ENCODE assay signal across 9 cellular contexts in genomic region chr7:106657085-106657991, GRCh38. TPM values are rescaled to one million over a fixed set of nuclear protein-coding genes. Genes with fewer than 3 reads are reported as not detected.
DNase-seq lines count a peak whose midpoint lies in the region; ATAC-seq and TF ChIP-seq lines count a peak whose summit lies in the region.
"Had no signal": no experiment of that assay in that cellular context is flagged by ENCODE, and none has a peak within 500 bp of the region (broad histone marks: within the 10 kb centered on the region; RNA-seq: fewer than 3 reads in every experiment).

No MANE protein-coding gene starts in this region.

- H3K36me3 ChIP-seq in mammary epithelial cell (ENCODE audit: insufficient read depth, low read length), result no peaks in the 10 kb centered on the region
- no peaks in the 10 kb centered on the region for H3K36me3 ChIP-seq in tibial artery
- no peaks in the 10 kb centered on the region for H3K36me3 ChIP-seq in sigmoid colon
- H3K36me3 ChIP-seq: BLaER1 treated with 17β-estradiol and CSF1 and Interleukin-3, amounts not matched to agents 10 nM and 100 nM had no signal

- BruUV-seq in mammary epithelial cell (replicated peaks; lab: Mats Ljungman, UMichigan), result no TSS peak
- no TSS peak for BruUV-seq in MCF 10A (replicated peaks; lab: Mats Ljungman, UMichigan)

- H2AFZ ChIP-seq in mammary epithelial cell (ENCODE audit: low read depth, low read length), result no peak overlapping the region

- H3K27ac ChIP-seq in mammary epithelial cell (ENCODE audit: insufficient read depth, low read depth, low read length) (no peak overlapping the region), tibial artery (no peak overlapping the region), sigmoid colon (no peak overlapping the region)
- H3K27ac ChIP-seq: BLaER1 treated with 17β-estradiol and CSF1 and Interleukin-3, amounts not matched to agents 10 nM and 100 nM had no signal

- POLR2A ChIA-PET in MCF 10A (lab: Yijun Ruan, JAX), result interaction anchor here (0.6 to 2.3 kb wide), 2 partner anchors 232 to 441 kb away, joined by 3 to 5 read pairs; no protein-coding TSS in a partner anchor

- H3K4me1 Mint-ChIP-seq in MCF 10A (ENCODE audit: insufficient read depth, unreplicated experiment), result peaks cover 14% of the 10 kb centered on the region

- no peaks in the 10 kb centered on the region for H3K27me3 Mint-ChIP-seq in MCF 10A (ENCODE audit: insufficient read depth, unreplicated experiment)

- TF ChIP-seq EP300 in sigmoid colon (IDR thresholded peaks at IDR 0.05), result no peak

- no peak for TF ChIP-seq POLR2A in sigmoid colon (IDR thresholded peaks at IDR 0.05)

- ATAC-seq in HG03521 (IDR thresholded peaks at IDR 0.05; ENCODE audit: unreplicated experiment), result no peak

- CTCF ChIA-PET in mammary epithelial cell (lab: Charles Lee; ENCODE audit: low non-redundant PET) (interaction anchor here (0.6 kb wide), 1 partner anchor 79 kb away, joined by 3 read pairs; no protein-coding TSS in a partner anchor), MCF 10A (lab: Yijun Ruan, JAX) (interaction anchor here (0.6 to 9.4 kb wide), 7 partner anchors 15 to 480 kb away, joined by 3 to 133 read pairs (median 7); no protein-coding TSS in a partner anchor)

- H3K27me3 ChIP-seq in mammary epithelial cell (ENCODE audit: insufficient read depth, low read length) (no peaks in the 10 kb centered on the region), tibial artery (no peaks in the 10 kb centered on the region), sigmoid colon (no peaks in the 10 kb centered on the region)
- H3K27me3 ChIP-seq: BLaER1 treated with 17β-estradiol and CSF1 and Interleukin-3, amounts not matched to agents 10 nM and 100 nM had no signal

- in situ Hi-C loops in mammary epithelial cell (cut with MboI; ENCODE audit: low sequenced_read_pairs in 2 of 2), result loop anchor here in 1 of 2 donors (5.0 to 10.0 kb wide), 2 partner anchors 115 to 483 kb away; no protein-coding TSS in a partner anchor

- no peak overlapping the region for H3K27ac Mint-ChIP-seq in MCF 10A (ENCODE audit: low read depth, unreplicated experiment)

- H4K20me1 ChIP-seq in mammary epithelial cell (ENCODE audit: insufficient read depth, low read length), result no peaks in the 10 kb centered on the region
- H4K20me1 ChIP-seq: BLaER1 treated with 17β-estradiol and CSF1 and Interleukin-3, amounts not matched to agents 10 nM and 100 nM had no signal

- H3K4me1 ChIP-seq in mammary epithelial cell (ENCODE audit: insufficient read depth, low read length), result peaks cover 6% of the 10 kb centered on the region
- H3K4me1 ChIP-seq in tibial artery, result peaks cover 0 to 37% (median 13%) of the 10 kb centered on the region in 4 donors
- H3K4me1 ChIP-seq in sigmoid colon, result peaks cover 0 to 28% (median 20%) of the 10 kb centered on the region in 4 donors

- H3K79me2 ChIP-seq in mammary epithelial cell (ENCODE audit: insufficient read depth, low read length), result peaks cover 26% of the 10 kb centered on the region

- H3K36me3 Mint-ChIP-seq in MCF 10A (ENCODE audit: insufficient read depth, unreplicated experiment), result no peaks in the 10 kb centered on the region

- H3K9ac ChIP-seq in mammary epithelial cell (ENCODE audit: insufficient read depth, low read length), result no peak overlapping the region
- H3K9ac ChIP-seq: BLaER1 treated with 17β-estradiol and CSF1 and Interleukin-3, amounts not matched to agents 10 nM and 100 nM had no signal

- no peak overlapping the region for H3K4me3 Mint-ChIP-seq in MCF 10A (ENCODE audit: unreplicated experiment)

- peak overlapping the region; percentile 86 for H3K4me2 ChIP-seq in mammary epithelial cell (ENCODE audit: insufficient read depth, low read depth, low read length)

- no peaks in the 10 kb centered on the region for H3K9me3 Mint-ChIP-seq in MCF 10A (ENCODE audit: unreplicated experiment)

- intact Hi-C loops in mammary epithelial cell (cut with micrococcal nuclease), result no loop called here
- intact Hi-C loops in MCF 10A (cut with micrococcal nuclease), result no loop called here
- intact Hi-C loops in tibial artery (cut with DNase I; ENCODE audit: low total_unique reads), result no loop called here
- intact Hi-C loops in sigmoid colon (cut with DNase I), result no loop called here

- 80% methylated on average over 5 of the region's 5 CpGs for WGBS in mammary epithelial cell (ENCODE audit: low coverage, missing lambda C conversion rate)
- 62 to 67% methylated on average over 5 of the region's 5 CpGs for WGBS in sigmoid colon, 2 donors

- DNase-seq in mammary epithelial cell (no peak), MCF 10A (ENCODE audit: unreplicated experiment) (no peak), fibroblast of the aortic adventitia (ENCODE audit: low read depth) (peak; percentile 69), tibial artery (no peak), sigmoid colon (no peak), COLO829 (ENCODE audit: low spot score) (no peak)

- no peaks in the 10 kb centered on the region for H3K9me3 ChIP-seq in mammary epithelial cell (replicated peaks; ENCODE audit: insufficient read depth, low read length)
- no peaks in the 10 kb centered on the region for H3K9me3 ChIP-seq in tibial artery
- H3K9me3 ChIP-seq in sigmoid colon, result no peaks in the 10 kb centered on the region
- H3K9me3 ChIP-seq: BLaER1 treated with 17β-estradiol and CSF1 and Interleukin-3, amounts not matched to agents 10 nM and 100 nM had no signal

- TF ChIP-seq CTCF in mammary epithelial cell (conservative IDR thresholded peaks at IDR 0.05 in 1 of 2, IDR thresholded peaks at IDR 0.05 in 1 of 2; ENCODE audit: extremely low read depth in 1 of 2, insufficient read depth in 1 of 2, low read depth in 1 of 2, low read length in 2 of 2) (no peak), MCF 10A (IDR thresholded peaks at IDR 0.05; ENCODE audit: unreplicated experiment) (no peak), WI38 (IDR thresholded peaks at IDR 0.05; ENCODE audit: low read depth, low read length) (no peak), fibroblast of the aortic adventitia (IDR thresholded peaks at IDR 0.05; ENCODE audit: insufficient read depth, low read length) (no peak), tibial artery (IDR thresholded peaks at IDR 0.05) (no peak), sigmoid colon (IDR thresholded peaks at IDR 0.05) (no peak)

- H3K4me3 ChIP-seq in mammary epithelial cell (replicated peaks in 1 of 3; ENCODE audit: insufficient read depth in 1 of 3, low read depth in 2 of 3, low read length in 3 of 3), result peak overlapping the region in 1 of 3 experiments; percentile 74
- peak overlapping the region; percentile 82; the same call in 1 of the 2 replicates for H3K4me3 ChIP-seq in WI38 (ENCODE audit: low read depth, low read length)
- peak overlapping the region; percentile 23 for H3K4me3 ChIP-seq in fibroblast of the aortic adventitia (ENCODE audit: low read depth, low read length)
- peak overlapping the region; percentile 66 to 97 for H3K4me3 ChIP-seq in tibial artery
- H3K4me3 ChIP-seq in sigmoid colon, result no peak overlapping the region
- H3K4me3 ChIP-seq: BLaER1 treated with 17β-estradiol and CSF1 and Interleukin-3, amounts not matched to agents 10 nM and 100 nM had no signal

- dilution Hi-C loops in mammary epithelial cell (cut with HindIII; ENCODE audit: low sequenced_read_pairs), result loop anchor here (5.0 kb wide), 1 partner anchor 75 kb away; no protein-coding TSS in a partner anchor

RNA-seq across cellular contexts. Expression of gene CCDC71L, which starts 3.6 kb away (rescaled TPM):
- total RNA-seq in mammary epithelial cell, result 10 to 100 TPM; 32.2 to 37.8 TPM
- polyA plus RNA-seq in mammary epithelial cell, result 14.0 TPM
- 15.1 TPM for polyA minus RNA-seq in mammary epithelial cell
- 11.4 and 13.0 TPM in 2 replicates for total RNA-seq in MCF 10A (2022)
- total RNA-seq in fibroblast of the aortic adventitia (ENCODE audit: low replicate concordance), result 25.1 and 40.6 TPM in 2 replicates
- 10 to 100 TPM; 13.9 to 84.0 (median 36.6) TPM for total RNA-seq in sigmoid colon
- polyA plus RNA-seq in sigmoid colon, result 10 to 100 TPM in 2 of 3 donors, 1 to 10 TPM in 1; 8.3 to 21.3 (median 15.0) TPM

Comparison
In these comparisons a context has a peak if more than half of its experiments do, and no peak if none do; other contexts are left out.
1. H3K4me3 ChIP-seq: peak in WI38 (single experiment), fibroblast of the aortic adventitia (single experiment) and tibial artery (2 of 2); none in sigmoid colon (0 of 4).